In genomic region chr14:51963164-51963733, GRCh38 we compare ENCODE assay signal across 13 cellular contexts. TPM values are rescaled to one million over a fixed set of nuclear protein-coding genes. Genes with fewer than 3 reads are reported as not detected.
DNase-seq lines count a peak whose midpoint lies in the region; ATAC-seq and TF ChIP-seq lines count a peak whose summit lies in the region.
"Had no signal": no experiment of that assay in that cellular context is flagged by ENCODE, and none has a peak within 500 bp of the region (broad histone marks: within the 10 kb centered on the region; RNA-seq: fewer than 3 reads in every experiment).

No MANE protein-coding gene starts in this region.

- H3K4me1 ChIP-seq in ACC112 (ENCODE audit: control insufficient read depth, insufficient read depth, low read length, unreplicated experiment) (peaks cover 10% of the 10 kb centered on the region), IMR-90 (ENCODE audit: control insufficient read depth, insufficient read depth, low read length) (peaks cover 5% of the 10 kb centered on the region; the same call in 1 of the 2 replicates), Caco-2 (no peaks in the 10 kb centered on the region)

- no peak for TF ChIP-seq CTCF in IMR-90 (conservative IDR thresholded peaks at IDR 0.05; ENCODE audit: low read depth, low read length)
- no peak for TF ChIP-seq CTCF in Caco-2 (IDR thresholded peaks at IDR 0.05; ENCODE audit: insufficient read depth in 1 of 2, low read depth in 1 of 2, low read length in 1 of 2, severe bottlenecking in 1 of 2, unreplicated experiment in 1 of 2)

- H2BK20ac ChIP-seq in IMR-90 (ENCODE audit: low read depth, low read length) = no peak overlapping the region

- H2BK15ac ChIP-seq in IMR-90 (ENCODE audit: low read depth, low read length) = peak overlapping the region; percentile 18; the same call in 1 of the 3 replicates

- peak overlapping the region in 1 of 2 experiments; percentile 51; a peak in 2 of 4 replicates for H4K8ac ChIP-seq in IMR-90 (ENCODE audit: low read depth in 2 of 2, low read length in 2 of 2)

- CTCF ChIA-PET in IMR-90 (lab: Yijun Ruan, JAX) = interaction anchor here (1.2 kb wide), 1 partner anchor 16 kb away, joined by 3 read pairs; no protein-coding TSS in a partner anchor
- CTCF ChIA-PET in Caco-2 (lab: Charles Lee) = no interaction called here

- H3K27ac ChIP-seq in ACC112 (ENCODE audit: low read depth, low read length) = no peak overlapping the region
- H3K27ac ChIP-seq in IMR-90 (ENCODE audit: insufficient read depth, low read length) = peak overlapping the region; percentile 47; the same call in 1 of the 2 replicates
- H3K27ac ChIP-seq: HL-60 had no signal

- H3K27me3 Mint-ChIP-seq in naive thymus-derived CD8-positive, alpha-beta T cell = no peaks in the 10 kb centered on the region
- no peaks in the 10 kb centered on the region for H3K27me3 Mint-ChIP-seq in Caco-2 (ENCODE audit: insufficient read depth, unreplicated experiment)

- intact Hi-C loops in IMR-90 (cut with micrococcal nuclease) (no loop called here), Caco-2 (cut with micrococcal nuclease; ENCODE audit: unreplicated experiment) (no loop called here)

- H2AK5ac ChIP-seq in IMR-90 (ENCODE audit: low read depth, low read length) = no peak overlapping the region

- peak overlapping the region; percentile 64 for H3K4me3 ChIP-seq in ACC112 (ENCODE audit: low read depth, low read length)
- H3K4me3 ChIP-seq in IMR-90 (ENCODE audit: insufficient read depth, low read depth, low read length) = peak overlapping the region; percentile 44; the same call in 1 of the 2 replicates
- no peak overlapping the region for H3K4me3 ChIP-seq in Caco-2 (ENCODE audit: low read depth, low read length)

- peak overlapping the region; percentile 85 to 94 (median 90) for H3K27ac Mint-ChIP-seq in naive thymus-derived CD8-positive, alpha-beta T cell
- no peak overlapping the region for H3K27ac Mint-ChIP-seq in Caco-2 (ENCODE audit: unreplicated experiment)

- peak overlapping the region; percentile 17; the same call in 1 of the 2 replicates for H3K23ac ChIP-seq in IMR-90 (ENCODE audit: low read depth, low read length)

- peak overlapping the region; percentile 61; the same call in 1 of the 2 replicates for H3K9ac ChIP-seq in IMR-90 (ENCODE audit: low read depth, low read length)

- no peak for TF ChIP-seq RAD21 in IMR-90 (IDR thresholded peaks at IDR 0.05; ENCODE audit: low read length)

- H2BK120ac ChIP-seq in IMR-90 (ENCODE audit: low read depth, low read length) = peak overlapping the region; percentile 36; the same call in 1 of the 2 replicates

- no peak overlapping the region for H3K56ac ChIP-seq in IMR-90 (ENCODE audit: extremely low read depth, insufficient read depth, low read length)

- ATAC-seq in IMR-90 (ENCODE audit: low read depth) (peak; percentile 71), GM18858 (IDR thresholded peaks at IDR 0.05; ENCODE audit: unreplicated experiment) (no peak)
- peak; percentile 78 to 87 for ATAC-seq in naive thymus-derived CD8-positive, alpha-beta T cell

- no peaks in the 10 kb centered on the region for H4K20me1 ChIP-seq in IMR-90 (ENCODE audit: insufficient read depth, low read length)

- H3K4ac ChIP-seq in IMR-90 (ENCODE audit: low read depth, low read length) = no peak overlapping the region

- TF ChIP-seq POLR2A in IMR-90 (IDR thresholded peaks at IDR 0.05; ENCODE audit: low read depth, low read length) = no peak

- H3K9me3 Mint-ChIP-seq in naive thymus-derived CD8-positive, alpha-beta T cell = peaks cover 14 to 23% (median 20%) of the 10 kb centered on the region in 9 donors
- H3K9me3 Mint-ChIP-seq in Caco-2 (ENCODE audit: unreplicated experiment) = peaks cover 23% of the 10 kb centered on the region

- peak overlapping the region; percentile 48 for H3K14ac ChIP-seq in IMR-90 (replicated peaks; ENCODE audit: low read depth, low read length)

- dilution Hi-C loops in IMR-90 (cut with HindIII; ENCODE audit: low sequenced_read_pairs, unreplicated experiment) = no loop called here

- peaks cover 34 to 56% (median 47%) of the 10 kb centered on the region in 4 donors for H3K4me1 Mint-ChIP-seq in naive thymus-derived CD8-positive, alpha-beta T cell
- no peaks in the 10 kb centered on the region for H3K4me1 Mint-ChIP-seq in Caco-2 (ENCODE audit: low read depth, unreplicated experiment)

- BruUV-seq in IMR-90 (replicated peaks; lab: Mats Ljungman, UMichigan) (no TSS peak), Caco-2 (replicated peaks; lab: Mats Ljungman, UMichigan) (no TSS peak)

- H3K9me1 ChIP-seq in IMR-90 (ENCODE audit: insufficient read depth, low read length) = peaks cover 4% of the 10 kb centered on the region

- peak overlapping the region; percentile 17 to 71 (median 56) for H3K4me3 Mint-ChIP-seq in naive thymus-derived CD8-positive, alpha-beta T cell
- no peak overlapping the region for H3K4me3 Mint-ChIP-seq in Caco-2 (ENCODE audit: unreplicated experiment)

- no peak overlapping the region for H2AK9ac ChIP-seq in IMR-90 (replicated peaks; ENCODE audit: low read depth, low read length, poor library complexity)

- H3K79me1 ChIP-seq in IMR-90 (ENCODE audit: low read depth in 1 of 2, low read length in 2 of 2) = 0 out of 4 replicates have a peak, but pooled peaks cover 0 to 5% of the 10 kb centered on the region in 2 experiments

- peaks cover 10% of the 10 kb centered on the region for H3K36me3 ChIP-seq in ACC112 (ENCODE audit: insufficient read depth, low read length)
- peaks cover 3% of the 10 kb centered on the region; the same call in 1 of the 2 replicates for H3K36me3 ChIP-seq in IMR-90 (ENCODE audit: control insufficient read depth, insufficient read depth, low read length)
- no peaks in the 10 kb centered on the region for H3K36me3 ChIP-seq in Caco-2 (ENCODE audit: control insufficient read depth, insufficient read depth, low read length)
- H3K36me3 ChIP-seq: transverse colon had no signal

- in situ Hi-C loops in IMR-90 (cut with MboI; ENCODE audit: low sequenced_read_pairs) = no loop called here

- peak overlapping the region; percentile 99 for H3K4me2 ChIP-seq in IMR-90 (ENCODE audit: low read depth, low read length)

- H3K18ac ChIP-seq in IMR-90 (ENCODE audit: low read depth, low read length) = peak overlapping the region; percentile 71; the same call in 1 of the 2 replicates

- H2BK5ac ChIP-seq in IMR-90 (ENCODE audit: low read depth, low read length, poor library complexity, severe bottlenecking) = peak overlapping the region; percentile 25

- H2AFZ ChIP-seq in ACC112 (ENCODE audit: low read length, unreplicated experiment) (peak overlapping the region; percentile 88), IMR-90 (replicated peaks; ENCODE audit: low read length, poor library complexity) (no peak overlapping the region)

- no peak overlapping the region for H4K91ac ChIP-seq in IMR-90 (ENCODE audit: insufficient read depth, low read depth, low read length)

- DNase-seq in IMR-90 (peak; percentile 53), dermis blood vessel endothelial cell (peak; percentile 63), cerebellar cortex (ENCODE audit: low spot score) (no peak), Caco-2 (no peak), SW480 (ENCODE audit: low spot score) (no peak)
- peak in 3 of 10 donors; percentile 17 to 62 (median 51) for DNase-seq in naive thymus-derived CD8-positive, alpha-beta T cell
- DNase-seq: caudate nucleus, NCI-H524 treated with DMSO at 0.1 percent for 48 hours, T-helper 1 cell, transverse colon had no signal

- H3K9me3 ChIP-seq in IMR-90 (ENCODE audit: control insufficient read depth, insufficient read depth, low read length) (peaks cover 5% of the 10 kb centered on the region), Caco-2 (no peaks in the 10 kb centered on the region)

- H3K36me3 Mint-ChIP-seq in naive thymus-derived CD8-positive, alpha-beta T cell = peaks cover 30 to 71% (median 45%) of the 10 kb centered on the region in 3 donors
- H3K36me3 Mint-ChIP-seq in Caco-2 (ENCODE audit: insufficient read depth, unreplicated experiment) = no peaks in the 10 kb centered on the region

- no CpG with 5 or more reads among the region's 5 CpGs for WGBS in IMR-90 (ENCODE audit: extremely low coverage in 2 of 2, insufficient read length in 1 of 2), 2 experiments

- H3K27me3 ChIP-seq in ACC112 (ENCODE audit: insufficient read depth, low read length) = no peaks in the 10 kb centered on the region
- H3K27me3 ChIP-seq in IMR-90 (ENCODE audit: control insufficient read depth, insufficient read depth, low read length) = no peaks in the 10 kb centered on the region
- no peaks in the 10 kb centered on the region for H3K27me3 ChIP-seq in Caco-2 (replicated peaks; ENCODE audit: control insufficient read depth, insufficient read depth, low read length)
- H3K27me3 ChIP-seq: transverse colon had no signal

- H4K5ac ChIP-seq in IMR-90 (ENCODE audit: low read depth, low read length) = peak overlapping the region; percentile 42; the same call in 1 of the 2 replicates

- POLR2A ChIA-PET in IMR-90 (lab: Charles Lee; ENCODE audit: unreplicated experiment) = no interaction called here
- POLR2A ChIA-PET in naive thymus-derived CD8-positive, alpha-beta T cell (lab: Charles Lee) = interaction anchor here (1.6 kb wide), 1 partner anchor 103 kb away, joined by 6 read pairs; the partner anchor contains the start of gene GNG2
- POLR2A ChIA-PET in Caco-2 (lab: Charles Lee) = no interaction called here

- H3K79me2 ChIP-seq in ACC112 (ENCODE audit: control insufficient read depth, insufficient read depth, low read length, unreplicated experiment) = no peaks in the 10 kb centered on the region

TF ChIP-seq in IMR-90, 13 proteins besides CTCF, POLR2A, EP300 and RAD21:
- TF ChIP-seq, protein P1, sequence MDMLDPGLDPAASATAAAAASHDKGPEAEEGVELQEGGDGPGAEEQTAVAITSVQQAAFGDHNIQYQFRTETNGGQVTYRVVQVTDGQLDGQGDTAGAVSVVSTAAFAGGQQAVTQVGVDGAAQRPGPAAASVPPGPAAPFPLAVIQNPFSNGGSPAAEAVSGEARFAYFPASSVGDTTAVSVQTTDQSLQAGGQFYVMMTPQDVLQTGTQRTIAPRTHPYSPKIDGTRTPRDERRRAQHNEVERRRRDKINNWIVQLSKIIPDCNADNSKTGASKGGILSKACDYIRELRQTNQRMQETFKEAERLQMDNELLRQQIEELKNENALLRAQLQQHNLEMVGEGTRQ (IDR thresholded peaks at IDR 0.05; ENCODE audit: low read depth, low read length) = no peak
- TF ChIP-seq RFX5 (IDR thresholded peaks at IDR 0.05; ENCODE audit: low read depth, low read length) = no peak

RNA-seq across cellular contexts. Expression of gene RTRAF, which starts 26.1 kb away (rescaled TPM):
- total RNA-seq in IMR-90 (2012; rRNA removed) (53.2 and 94.7 TPM in 2 replicates), dermis blood vessel endothelial cell (81.3 and 169 TPM in 2 replicates), Caco-2 (2022) (217 and 223 TPM in 2 replicates)
- 102 and 139 TPM in 2 replicates for polyA plus RNA-seq in IMR-90 (2012; rRNA removed)
- 4.0 and 8.4 TPM in 2 replicates for polyA plus RNA-seq in IMR-90 (2012; cell fraction: cytosol; rRNA removed)
- 1.5 and 27.7 TPM in 2 replicates for polyA plus RNA-seq in IMR-90 (2012; cell fraction: nucleus; rRNA removed; ENCODE audit: low replicate concordance)
- 100 to 1,000 TPM; 105 to 116 TPM for total RNA-seq in naive thymus-derived CD8-positive, alpha-beta T cell
- 100 to 1,000 TPM; 166 to 231 (median 203) TPM for polyA plus RNA-seq in naive thymus-derived CD8-positive, alpha-beta T cell

Comparison
In these comparisons a context has a peak if more than half of its experiments do, and no peak if none do; other contexts are left out.
1. DNase-seq: peak in IMR-90 (single experiment) and dermis blood vessel endothelial cell (single experiment); none in cerebellar cortex (single experiment), Caco-2 (0 of 2) and SW480 (single experiment).